17 cellular contexts compared by ENCODE assay signal in the genomic region with DNA sequence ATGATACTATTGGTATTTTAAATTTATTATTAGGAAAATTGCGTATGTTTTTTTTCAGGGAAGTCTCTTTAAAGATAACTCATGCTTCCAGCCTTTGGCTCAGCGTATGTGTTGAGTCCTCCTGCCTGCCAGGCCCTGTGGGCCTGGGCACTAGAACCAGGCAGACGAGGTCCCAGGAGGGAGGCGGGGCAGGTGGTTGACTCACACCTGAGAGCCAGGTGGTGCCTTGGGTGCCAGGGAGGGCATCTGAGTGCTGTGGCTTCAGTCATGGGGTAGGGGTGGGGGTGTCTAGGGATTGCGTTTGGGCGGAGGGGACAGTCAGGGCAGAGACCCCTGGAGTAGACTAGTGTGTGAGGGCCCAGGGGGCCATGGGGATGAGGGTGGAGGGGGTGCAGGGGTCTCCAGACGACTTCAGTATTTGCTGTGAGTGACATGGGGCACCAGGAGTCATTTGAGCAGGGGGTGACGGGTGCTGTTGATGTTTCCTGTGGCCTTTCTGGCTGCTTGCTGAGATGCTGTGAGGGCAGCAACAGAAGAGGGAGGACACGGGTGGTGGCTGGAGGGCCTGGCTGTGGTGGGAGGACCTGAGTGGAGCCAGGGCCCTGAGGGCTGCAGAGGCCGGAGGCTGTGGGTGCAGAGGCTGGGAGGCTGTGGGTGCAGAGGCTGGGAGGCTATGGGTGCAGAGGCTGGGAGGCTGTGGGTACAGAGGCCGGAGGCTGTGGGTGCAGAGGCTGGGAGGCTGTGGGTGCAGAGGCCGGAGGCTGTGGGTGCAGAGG. TPM values are rescaled to one million over a fixed set of nuclear protein-coding genes. Genes with fewer than 3 reads are reported as not detected.
DNase-seq lines count a peak whose midpoint lies in the region; ATAC-seq, FAIRE-seq and TF ChIP-seq lines count a peak whose summit lies in the region.
"Had no signal": no experiment of that assay in that cellular context is flagged by ENCODE, and none has a peak within 500 bp of the region (broad histone marks: within the 10 kb centered on the region; RNA-seq: fewer than 3 reads in every experiment).

No MANE protein-coding gene starts in this region.

- H3K27ac ChIP-seq in HEK293 (ENCODE audit: extremely low read depth, low read depth, low read length) (no peak overlapping the region), VCaP (peak overlapping the region; percentile 13; the same call in 1 of the 2 replicates), kidney (ENCODE audit: low read depth in 2 of 2, low read length in 2 of 2) (no peak overlapping the region)

- POLR2A ChIA-PET in activated CD8-positive, alpha-beta T cell treated with anti-CD3 and anti-CD28 coated beads, Interleukin-2, amount 10 ng/mL, durations not matched to agents 7 days and 5 days (lab: Charles Lee): no interaction called here
- POLR2A ChIA-PET in activated CD8-positive, alpha-beta T cell treated with anti-CD3 and anti-CD28 coated beads for 36 hours (lab: Charles Lee): no interaction called here
- POLR2A ChIA-PET in HEK293 (lab: Yijun Ruan, JAX): no interaction called here

- H3K36me3 Mint-ChIP-seq in activated CD8-positive, alpha-beta T cell treated with anti-CD3 and anti-CD28 coated beads, Interleukin-2, amount 10 ng/mL, durations not matched to agents 7 days and 5 days (ENCODE audit: low read depth): peaks cover 5% of the 10 kb centered on the region
- H3K36me3 Mint-ChIP-seq in activated CD8-positive, alpha-beta T cell treated with anti-CD3 and anti-CD28 coated beads for 36 hours (ENCODE audit: low read depth): no peaks in the 10 kb centered on the region

- H3K27me3 Mint-ChIP-seq in activated CD8-positive, alpha-beta T cell treated with anti-CD3 and anti-CD28 coated beads, Interleukin-2, amount 10 ng/mL, durations not matched to agents 7 days and 5 days (ENCODE audit: low read depth): no peaks in the 10 kb centered on the region
- no peaks in the 10 kb centered on the region for H3K27me3 Mint-ChIP-seq in activated CD8-positive, alpha-beta T cell treated with anti-CD3 and anti-CD28 coated beads for 36 hours

- H3K9me3 Mint-ChIP-seq in activated CD8-positive, alpha-beta T cell treated with anti-CD3 and anti-CD28 coated beads, Interleukin-2, amount 10 ng/mL, durations not matched to agents 7 days and 5 days (ENCODE audit: insufficient read depth): no peaks in the 10 kb centered on the region
- H3K9me3 Mint-ChIP-seq in activated CD8-positive, alpha-beta T cell treated with anti-CD3 and anti-CD28 coated beads for 36 hours: no peaks in the 10 kb centered on the region
- H3K9me3 Mint-ChIP-seq: HFFc6 had no signal

- H3K9me3 ChIP-seq in HEK293 (ENCODE audit: control insufficient read depth, insufficient read depth, low read depth, low read length) (no peaks in the 10 kb centered on the region), kidney (ENCODE audit: control insufficient read depth in 1 of 2, low read length in 2 of 2) (no peaks in the 10 kb centered on the region)

- no peak for ATAC-seq in activated CD8-positive, alpha-beta T cell treated with anti-CD3 and anti-CD28 coated beads, Interleukin-2, amount 10 ng/mL, durations not matched to agents 7 days and 5 days
- ATAC-seq in activated CD8-positive, alpha-beta T cell treated with anti-CD3 and anti-CD28 coated beads for 36 hours: no peak
- ATAC-seq in GM21447 (IDR thresholded peaks at IDR 0.05; ENCODE audit: unreplicated experiment): no peak

- no peak for FAIRE-seq in kidney (lab: Jason Lieb, UNC)
- FAIRE-seq: GM12892, H1, RCC 7860 had no signal

- H3K4me3 ChIP-seq in HEK293 (ENCODE audit: low read depth, low read length) (no peak overlapping the region), kidney (ENCODE audit: low read length in 2 of 2) (no peak overlapping the region)

- H3K4me3 Mint-ChIP-seq in activated CD8-positive, alpha-beta T cell treated with anti-CD3 and anti-CD28 coated beads, Interleukin-2, amount 10 ng/mL, durations not matched to agents 7 days and 5 days: no peak overlapping the region
- no peak overlapping the region for H3K4me3 Mint-ChIP-seq in activated CD8-positive, alpha-beta T cell treated with anti-CD3 and anti-CD28 coated beads for 36 hours
- H3K4me3 Mint-ChIP-seq: HFFc6 had no signal

- H3K9ac ChIP-seq in kidney (ENCODE audit: low read length in 2 of 2): no peak overlapping the region

- CTCF ChIA-PET in activated CD8-positive, alpha-beta T cell treated with anti-CD3 and anti-CD28 coated beads, Interleukin-2, amount 10 ng/mL, durations not matched to agents 7 days and 5 days (lab: Charles Lee): no interaction called here
- CTCF ChIA-PET in activated CD8-positive, alpha-beta T cell treated with anti-CD3 and anti-CD28 coated beads for 36 hours (lab: Charles Lee): no interaction called here
- CTCF ChIA-PET in HEK293 (lab: Yijun Ruan, JAX): no interaction called here

- DNase-seq in activated CD8-positive, alpha-beta T cell treated with anti-CD3 and anti-CD28 coated beads, Interleukin-2, amount 10 ng/mL, durations not matched to agents 7 days and 5 days: no peak
- no peak for DNase-seq in activated CD8-positive, alpha-beta T cell treated with anti-CD3 and anti-CD28 coated beads for 36 hours
- peak; percentile 61 for DNase-seq in kidney
- DNase-seq in SW480 (ENCODE audit: low spot score): no peak
- DNase-seq: DMS 273 treated with DMSO at 0.1 percent for 48 hours, HFFc6, KG1, NCI-H1436, NCI-H2029 treated with DMSO at 0.1 percent for 48 hours, NCI-H524 treated with DMSO at 0.1 percent for 48 hours, SIG-M5 had no signal

- H3K36me3 ChIP-seq in HEK293 (ENCODE audit: control insufficient read depth in 2 of 2, insufficient read depth in 1 of 2, low read length in 2 of 2) (peaks cover 9 to 76% of the 10 kb centered on the region in 2 experiments; a peak in 2 of 3 replicates), kidney (ENCODE audit: control insufficient read depth in 1 of 2, insufficient read depth in 2 of 2, low read length in 2 of 2) (peaks cover 13 to 30% of the 10 kb centered on the region in 2 donors)

- peaks cover 3% of the 10 kb centered on the region for H3K4me1 Mint-ChIP-seq in activated CD8-positive, alpha-beta T cell treated with anti-CD3 and anti-CD28 coated beads, Interleukin-2, amount 10 ng/mL, durations not matched to agents 7 days and 5 days (ENCODE audit: low read depth)
- peaks cover 2% of the 10 kb centered on the region for H3K4me1 Mint-ChIP-seq in activated CD8-positive, alpha-beta T cell treated with anti-CD3 and anti-CD28 coated beads for 36 hours (ENCODE audit: low read depth)

- H3K27ac Mint-ChIP-seq in activated CD8-positive, alpha-beta T cell treated with anti-CD3 and anti-CD28 coated beads, Interleukin-2, amount 10 ng/mL, durations not matched to agents 7 days and 5 days: peak overlapping the region; percentile 52
- H3K27ac Mint-ChIP-seq in activated CD8-positive, alpha-beta T cell treated with anti-CD3 and anti-CD28 coated beads for 36 hours: no peak overlapping the region
- H3K27ac Mint-ChIP-seq: HFFc6 had no signal

- TF ChIP-seq CTCF in activated CD8-positive, alpha-beta T cell treated with anti-CD3 and anti-CD28 coated beads for 36 hours (IDR thresholded peaks at IDR 0.05): no peak
- TF ChIP-seq CTCF in HEK293 (tag by site-specific recombination; IDR thresholded peaks at IDR 0.05): no peak
- TF ChIP-seq CTCF in VCaP (conservative IDR thresholded peaks at IDR 0.05): no peak
- TF ChIP-seq CTCF in kidney (IDR thresholded peaks at IDR 0.05; ENCODE audit: borderline replicate concordance, extremely low read depth, insufficient read depth): no peak

- intact Hi-C loops in activated CD8-positive, alpha-beta T cell treated with anti-CD3 and anti-CD28 coated beads for 36 hours (cut with micrococcal nuclease): no loop called here
- intact Hi-C loops in kidney (cut with DNase I): no loop called here

- no peaks in the 10 kb centered on the region for H3K4me1 ChIP-seq in HEK293 (ENCODE audit: control insufficient read depth, insufficient read depth, low read length)
- no peaks in the 10 kb centered on the region for H3K4me1 ChIP-seq in kidney (ENCODE audit: control insufficient read depth in 1 of 2, insufficient read depth in 1 of 2, low read depth in 1 of 2, low read length in 2 of 2)

TF ChIP-seq in HEK293, 187 proteins besides CTCF, POLR2A, EP300 and RAD21:
- 0 out of 2 replicates have a peak, but pooled peaks have one; percentile 11 for TF ChIP-seq ZFHX2 (tag by site-specific recombination; conservative IDR thresholded peaks at IDR 0.05)
- TF ChIP-seq ZNF530 (tag by site-specific recombination; IDR thresholded peaks at IDR 0.05; ENCODE audit: low read depth): no peak
- TF ChIP-seq, protein P1, sequence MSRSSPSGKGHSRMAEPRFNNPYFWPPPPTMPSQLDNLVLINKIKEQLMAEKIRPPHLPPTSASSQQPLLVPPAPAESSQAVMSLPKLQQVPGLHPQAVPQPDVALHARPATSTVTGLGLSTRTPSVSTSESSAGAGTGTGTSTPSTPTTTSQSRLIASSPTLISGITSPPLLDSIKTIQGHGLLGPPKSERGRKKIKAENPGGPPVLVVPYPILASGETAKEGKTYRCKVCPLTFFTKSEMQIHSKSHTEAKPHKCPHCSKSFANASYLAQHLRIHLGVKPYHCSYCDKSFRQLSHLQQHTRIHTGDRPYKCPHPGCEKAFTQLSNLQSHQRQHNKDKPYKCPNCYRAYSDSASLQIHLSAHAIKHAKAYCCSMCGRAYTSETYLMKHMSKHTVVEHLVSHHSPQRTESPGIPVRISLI (tag by site-specific recombination; IDR thresholded peaks at IDR 0.05): no peak
- peak; percentile 37; the same call in 1 of the 2 replicates for TF ChIP-seq EGR2 (tag by site-specific recombination; IDR thresholded peaks at IDR 0.05; ENCODE audit: low read depth)
- TF ChIP-seq FEZF1 (tag by site-specific recombination; IDR thresholded peaks at IDR 0.05): no peak
- TF ChIP-seq ZNF558 (tag by site-specific recombination; IDR thresholded peaks at IDR 0.05): no peak
- no peak for TF ChIP-seq RBAK (tag by site-specific recombination; IDR thresholded peaks at IDR 0.05)
TF ChIP-seq in HEK293: peak in this region for 2.

RNA-seq across cellular contexts. Expression of a gene that starts 14.8 kb away (rescaled TPM):
- 100 to 1,000 TPM in 1 of 2 experiments, 10 to 100 TPM in 1; 97.7 to 103 TPM for total RNA-seq in activated CD8-positive, alpha-beta T cell treated with anti-CD3 and anti-CD28 coated beads, Interleukin-2, amount 10 ng/mL, durations not matched to agents 7 days and 5 days
- 100 to 1,000 TPM; 110 to 115 TPM for total RNA-seq in activated CD8-positive, alpha-beta T cell treated with anti-CD3 and anti-CD28 coated beads for 36 hours
- 64.4 TPM for total RNA-seq in kidney
- 79.4 TPM for polyA plus RNA-seq in kidney (ENCODE audit: insufficient read depth, low read depth, low replicate concordance)

RNA-seq across cellular contexts. Expression of a gene that starts 49.6 kb away (rescaled TPM):
- total RNA-seq in activated CD8-positive, alpha-beta T cell treated with anti-CD3 and anti-CD28 coated beads, Interleukin-2, amount 10 ng/mL, durations not matched to agents 7 days and 5 days: 10 to 100 TPM; 24.1 to 26.4 TPM
- total RNA-seq in activated CD8-positive, alpha-beta T cell treated with anti-CD3 and anti-CD28 coated beads for 36 hours: 10 to 100 TPM; 23.6 to 24.3 TPM
- total RNA-seq in kidney: 57.1 TPM
- polyA plus RNA-seq in kidney (ENCODE audit: insufficient read depth, low read depth, low replicate concordance): 20.4 TPM
